ENCODE assay signal across 19 cellular contexts in the genomic region with DNA sequence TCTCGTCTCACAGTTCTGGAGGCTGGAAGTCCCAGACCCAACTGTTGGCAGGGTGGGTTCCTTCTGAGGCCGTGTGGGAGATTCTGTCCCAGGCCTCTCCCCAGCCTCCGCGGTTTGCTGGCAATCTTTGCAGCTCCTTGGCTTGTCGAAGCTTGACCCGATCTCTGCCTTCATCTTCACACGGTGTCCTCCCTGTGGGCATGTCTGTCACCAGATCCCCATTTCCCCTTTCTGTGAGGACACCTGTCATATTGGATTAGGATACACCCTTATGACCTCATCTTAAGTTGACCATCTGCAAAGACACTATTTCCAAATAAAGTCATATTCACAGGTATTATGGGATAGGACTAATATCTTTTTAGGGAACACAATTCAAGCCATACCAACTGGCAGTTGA. TPM values are rescaled to one million over a fixed set of nuclear protein-coding genes. Genes with fewer than 3 reads are reported as not detected.
DNase-seq lines count a peak whose midpoint lies in the region; ATAC-seq and TF ChIP-seq lines count a peak whose summit lies in the region.
"Had no signal": no experiment of that assay in that cellular context is flagged by ENCODE, and none has a peak within 500 bp of the region (broad histone marks: within the 10 kb centered on the region; RNA-seq: fewer than 3 reads in every experiment).

No MANE protein-coding gene starts in this region.

- intact Hi-C loops in right cardiac atrium (cut with DNase I): loop anchor here in 1 of 4 donors (10.0 kb wide), 1 partner anchor 95 kb away; a partner anchor contains a TSS
- intact Hi-C loops in left cardiac atrium (cut with DNase I): loop anchor here in 1 of 2 donors (5.0 to 10.0 kb wide), 2 partner anchors 38 to 105 kb away; no protein-coding TSS in a partner anchor
- intact Hi-C loops in testis (cut with DNase I; ENCODE audit: low total_unique reads): no loop called here
- intact Hi-C loops in breast epithelium (cut with DNase I; ENCODE audit: low total_unique reads): no loop called here

- WGBS in right cardiac atrium: 56% methylated on average over 7 of the region's 7 CpGs
- 22 to 45% methylated on average over 7 of the region's 7 CpGs for WGBS in testis, 2 donors

- H3K9me3 ChIP-seq in right cardiac atrium (ENCODE audit: control insufficient read depth, low read length): no peaks in the 10 kb centered on the region
- H3K9me3 ChIP-seq in testis: no peaks in the 10 kb centered on the region
- H3K9me3 ChIP-seq in breast epithelium: no peaks in the 10 kb centered on the region
- H3K9me3 ChIP-seq: SK-N-SH had no signal

- no peak for TF ChIP-seq CTCF in testis (IDR thresholded peaks at IDR 0.05)
- no peak for TF ChIP-seq CTCF in breast epithelium (IDR thresholded peaks at IDR 0.05)

- ATAC-seq in right cardiac atrium: no peak
- ATAC-seq in left cardiac atrium: no peak
- ATAC-seq in esophagus mucosa: peak; percentile 27
- no peak for ATAC-seq in HG02840 (IDR thresholded peaks at IDR 0.05; ENCODE audit: low FRiP score, unreplicated experiment)

- no peaks in the 10 kb centered on the region for H3K36me3 ChIP-seq in testis (ENCODE audit: low read depth, missing control alignments)
- H3K36me3 ChIP-seq in breast epithelium: no peaks in the 10 kb centered on the region

- H3K27ac ChIP-seq in right cardiac atrium (ENCODE audit: low read length): no peak overlapping the region
- H3K27ac ChIP-seq in angular gyrus (ENCODE audit: low read depth, low read length): peak overlapping the region; percentile 54
- H3K27ac ChIP-seq in testis: peak overlapping the region; percentile 34 to 76
- H3K27ac ChIP-seq in breast epithelium: no peak overlapping the region
- H3K27ac ChIP-seq: 22Rv1 had no signal

- TF ChIP-seq POLR2A in testis (IDR thresholded peaks at IDR 0.05): no peak
- no peak for TF ChIP-seq POLR2A in breast epithelium (IDR thresholded peaks at IDR 0.05)

- DNase-seq in right cardiac atrium: peak in 2 of 3 donors; percentile 37
- DNase-seq in left cardiac atrium: no peak
- no peak for DNase-seq in testis
- DNase-seq in GM19240 (ENCODE audit: insufficient read length, low spot score): no peak
- DNase-seq in breast epithelium (ENCODE audit: low spot score in 2 of 2): no peak
- DNase-seq: AML-193, DND-41, NCI-H1694 treated with DMSO at 0.1 percent for 48 hours, NCI-H748 treated with DMSO at 0.1 percent for 48 hours, Right ventricle myocardium superior, SK-N-SH had no signal

- H3K4me3 ChIP-seq in right cardiac atrium (ENCODE audit: low read length) (no peak overlapping the region), testis (no peak overlapping the region), breast epithelium (no peak overlapping the region)

- H3K27me3 ChIP-seq in right cardiac atrium (ENCODE audit: control insufficient read depth, insufficient read depth) (no peaks in the 10 kb centered on the region), testis (no peaks in the 10 kb centered on the region), breast epithelium (no peaks in the 10 kb centered on the region)

- H3K4me1 ChIP-seq in right cardiac atrium (ENCODE audit: control insufficient read depth, insufficient read depth, low read length): no peaks in the 10 kb centered on the region
- peaks cover 46% of the 10 kb centered on the region for H3K4me1 ChIP-seq in testis
- no peaks in the 10 kb centered on the region for H3K4me1 ChIP-seq in breast epithelium

RNA-seq across cellular contexts. Expression of a gene that starts 22.6 kb away (rescaled TPM):
- total RNA-seq in right cardiac atrium (not detected), left cardiac atrium (not detected), esophagus mucosa (not detected), testis (not detected), breast epithelium (not detected)
- polyA plus RNA-seq in right cardiac atrium (not detected), testis (ENCODE audit: insufficient read depth, low read depth, low replicate concordance) (not detected)
- total RNA-seq: H1, NCI-H460, OCI-LY7, Right ventricle myocardium superior had no signal
- polyA plus RNA-seq: H1, SK-N-SH had no signal

RNA-seq across cellular contexts. Expression of a gene that starts 41.7 kb away (rescaled TPM):
- 100 to 1,000 TPM in 3 of 4 donors, 10 to 100 TPM in 1; 79.7 to 181 (median 154) TPM for total RNA-seq in right cardiac atrium
- 55.0 TPM for polyA plus RNA-seq in right cardiac atrium
- 100 to 1,000 TPM; 188 to 222 TPM for total RNA-seq in left cardiac atrium
- total RNA-seq in esophagus mucosa: 74.0 TPM
- 100 to 1,000 TPM; 135 to 200 TPM for total RNA-seq in testis
- polyA plus RNA-seq in testis (ENCODE audit: insufficient read depth, low read depth, low replicate concordance): 82.4 TPM
- 100 to 1,000 TPM; 102 to 894 (median 240) TPM for total RNA-seq in breast epithelium

RNA-seq across cellular contexts. Expression of a gene that starts 46.6 kb away (rescaled TPM):
- total RNA-seq in right cardiac atrium (under 1 TPM in 3 of 4 donors, not detected in 1; 0.11 to 0.39 (median 0.29) TPM), left cardiac atrium (1 to 10 TPM in 1 of 2 donors, under 1 TPM in 1; 0.50 to 2.1 TPM), esophagus mucosa (6.7 TPM), testis (1 to 10 TPM; 7.5 to 7.7 TPM), breast epithelium (under 1 TPM in 1 of 3 donors, not detected in 2; 0.33 TPM)
- polyA plus RNA-seq in right cardiac atrium (1.2 TPM), testis (ENCODE audit: insufficient read depth, low read depth, low replicate concordance) (1.8 TPM)
- polyA plus RNA-seq: CD14-positive monocyte had no signal

RNA-seq across cellular contexts. Expression of a gene that starts 58.8 kb away (rescaled TPM):
- total RNA-seq in right cardiac atrium (10 to 100 TPM; 77.8 to 89.6 (median 83.6) TPM), left cardiac atrium (10 to 100 TPM; 77.7 to 78.1 TPM), esophagus mucosa (108 TPM), testis (10 to 100 TPM; 66.2 to 81.5 TPM), breast epithelium (100 to 1,000 TPM; 139 to 147 (median 146) TPM)
- polyA plus RNA-seq in right cardiac atrium (57.6 TPM), testis (ENCODE audit: insufficient read depth, low read depth, low replicate concordance) (53.2 TPM)

RNA-seq across cellular contexts. Expression of a gene that starts 59.5 kb away (rescaled TPM):
- total RNA-seq in right cardiac atrium (10 to 100 TPM; 27.4 to 33.2 (median 29.9) TPM), left cardiac atrium (10 to 100 TPM; 31.1 to 39.6 TPM), esophagus mucosa (126 TPM), testis (10 to 100 TPM; 25.9 to 33.9 TPM), breast epithelium (10 to 100 TPM; 37.9 to 63.3 (median 46.7) TPM)
- polyA plus RNA-seq in right cardiac atrium (17.9 TPM), testis (ENCODE audit: insufficient read depth, low read depth, low replicate concordance) (24.8 TPM)

Comparison
In these comparisons a context has a peak if more than half of its experiments do, and no peak if none do; other contexts are left out.
1. DNase-seq: peak in right cardiac atrium (2 of 3); none in left cardiac atrium (single experiment), testis (single experiment), GM19240 (single experiment) and breast epithelium (0 of 2).
2. H3K27ac ChIP-seq: peak in angular gyrus (single experiment) and testis (2 of 2); none in right cardiac atrium (single experiment) and breast epithelium (0 of 2).